Comparison of ENCODE assay signal across 8 cellular contexts in genomic region chr11:127493330-127493729, GRCh38.
A peak's percentile ranks its signal among the peaks of the same experiment; 100 is the strongest.
DNase-seq lines count a peak whose midpoint lies in the region; ATAC-seq, FAIRE-seq and TF ChIP-seq lines count a peak whose summit lies in the region.

No MANE protein-coding gene starts in this region.

- no peak overlapping the region for H3K27ac Mint-ChIP-seq in natural killer cell treated with Interleukin-12 subunit alpha and Interleukin-12 subunit beta and Interleukin-15 and Interleukin-18, amount 100 ng/mL, for 72 hours

- no peaks in the 10 kb centered on the region for H3K36me3 ChIP-seq in esophagus muscularis mucosa

- H3K27me3 Mint-ChIP-seq in natural killer cell treated with Interleukin-12 subunit alpha and Interleukin-12 subunit beta and Interleukin-15 and Interleukin-18, amount 100 ng/mL, for 72 hours = no peaks in the 10 kb centered on the region

- no peak for DNase-seq in AG09309 (ENCODE audit: low read depth)
- DNase-seq in NCI-H748 (lab: John Stamatoyannopoulos, UW; ENCODE audit: unreplicated experiment) = peak; percentile 59
- DNase-seq in esophagus muscularis mucosa (ENCODE audit: extremely low spot score) = peak; percentile 24
- no peak for DNase-seq in natural killer cell treated with Interleukin-12 subunit alpha and Interleukin-12 subunit beta and Interleukin-15 and Interleukin-18, amount 100 ng/mL, for 72 hours (ENCODE audit: low spot score)
- no peak for DNase-seq in posterior vena cava (ENCODE audit: low spot score)
- no peak for DNase-seq in dedifferentiated amniotic fluid mesenchymal stem cell (ENCODE audit: extremely low spot score)
- no peak for DNase-seq in GM12891 (ENCODE audit: insufficient read length, low spot score)

- H3K9me3 Mint-ChIP-seq in natural killer cell treated with Interleukin-12 subunit alpha and Interleukin-12 subunit beta and Interleukin-15 and Interleukin-18, amount 100 ng/mL, for 72 hours = peaks cover 7% of the 10 kb centered on the region

- H3K36me3 Mint-ChIP-seq in natural killer cell treated with Interleukin-12 subunit alpha and Interleukin-12 subunit beta and Interleukin-15 and Interleukin-18, amount 100 ng/mL, for 72 hours = no peaks in the 10 kb centered on the region

- no peak for TF ChIP-seq POLR2A in esophagus muscularis mucosa (IDR thresholded peaks at IDR 0.05; ENCODE audit: low read depth)
- TF ChIP-seq POLR2A in GM12891 (IDR thresholded peaks at IDR 0.05; ENCODE audit: low read depth, low read length) = no peak

- no peak overlapping the region for H3K4me3 ChIP-seq in AG09309 (ENCODE audit: control insufficient read depth, low read depth, low read length)
- no peak overlapping the region for H3K4me3 ChIP-seq in esophagus muscularis mucosa

- FAIRE-seq in GM12891 (lab: Jason Lieb, UNC) = no peak

- H3K27me3 ChIP-seq in esophagus muscularis mucosa = no peaks in the 10 kb centered on the region

- TF ChIP-seq CTCF in AG09309 (IDR thresholded peaks at IDR 0.05; ENCODE audit: control insufficient read depth, insufficient read depth, low read depth, low read length, missing control alignments) (peak; percentile 17), esophagus muscularis mucosa (IDR thresholded peaks at IDR 0.05) (no peak)

- intact Hi-C loops in esophagus muscularis mucosa (cut with DNase I) = no loop called here
- intact Hi-C loops in posterior vena cava (cut with DNase I) = no loop called here

- 71% methylated on average over 4 of the region's 4 CpGs for WGBS in esophagus muscularis mucosa

- H3K4me3 Mint-ChIP-seq in natural killer cell treated with Interleukin-12 subunit alpha and Interleukin-12 subunit beta and Interleukin-15 and Interleukin-18, amount 100 ng/mL, for 72 hours = no peak overlapping the region

- H3K4me1 Mint-ChIP-seq in natural killer cell treated with Interleukin-12 subunit alpha and Interleukin-12 subunit beta and Interleukin-15 and Interleukin-18, amount 100 ng/mL, for 72 hours (ENCODE audit: low read depth in 2 of 2) = no peaks in the 10 kb centered on the region

- H3K9me3 ChIP-seq in esophagus muscularis mucosa = peaks cover 0 to 9% (median 3%) of the 10 kb centered on the region in 4 donors

- no peak for TF ChIP-seq EP300 in esophagus muscularis mucosa (IDR thresholded peaks at IDR 0.05)

- H3K27ac ChIP-seq in esophagus muscularis mucosa (replicated peaks in 1 of 4) = no peak overlapping the region

- peak; percentile 49 for ATAC-seq in GM21367 (IDR thresholded peaks at IDR 0.05; ENCODE audit: unreplicated experiment)
- no peak for ATAC-seq in natural killer cell treated with Interleukin-12 subunit alpha and Interleukin-12 subunit beta and Interleukin-15 and Interleukin-18, amount 100 ng/mL, for 72 hours

- H3K4me1 ChIP-seq in esophagus muscularis mucosa = no peaks in the 10 kb centered on the region

TF ChIP-seq in GM12891, 5 proteins besides CTCF, POLR2A, EP300 and RAD21:
- TF ChIP-seq SPI1 (IDR thresholded peaks at IDR 0.05; ENCODE audit: low read depth, low read length) (no peak), POU2F2 (IDR thresholded peaks at IDR 0.05; ENCODE audit: low read depth, low read length) (no peak), TAF1 (IDR thresholded peaks at IDR 0.05; ENCODE audit: low read depth, low read length) (no peak), POLR2AphosphoS5 (IDR thresholded peaks at IDR 0.05; ENCODE audit: low read depth, low read length) (no peak), PAX5 (IDR thresholded peaks at IDR 0.05; ENCODE audit: insufficient read depth, low read length, severe bottlenecking) (no peak)
TF ChIP-seq in GM12891: peak in this region for 0.

Comparison
In these comparisons a context has a peak if more than half of its experiments do, and no peak if none do; other contexts are left out.
1. DNase-seq: peak in NCI-H748 (single experiment) and esophagus muscularis mucosa (single experiment); none in AG09309 (single experiment), natural killer cell treated with Interleukin-12 subunit alpha and Interleukin-12 subunit beta and Interleukin-15 and Interleukin-18, amount 100 ng/mL, for 72 hours (single experiment), posterior vena cava (single experiment), dedifferentiated amniotic fluid mesenchymal stem cell (single experiment) and GM12891 (single experiment).